Comparison of ENCODE assay signal across 27 cellular contexts in the genomic region with DNA sequence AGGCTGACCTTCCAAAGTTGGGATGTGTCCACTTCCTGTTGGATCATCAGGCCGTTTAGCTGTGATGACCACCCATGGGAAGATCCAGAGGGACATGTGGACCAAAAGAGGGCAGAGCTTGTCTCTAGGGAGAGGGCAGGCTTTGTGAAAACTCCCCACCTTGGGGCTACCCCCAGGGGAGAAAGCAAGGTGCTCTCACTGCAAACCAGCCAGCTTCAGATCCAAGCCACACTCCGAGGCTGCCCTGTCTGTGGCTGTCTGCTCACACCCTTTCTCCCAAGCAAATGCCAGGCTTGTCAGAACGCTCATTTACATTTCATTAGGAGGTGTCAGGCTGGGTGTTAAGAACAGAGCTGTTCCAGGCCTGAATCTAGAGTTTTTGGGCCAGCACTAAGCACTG.
"Had no signal": no experiment of that assay in that cellular context is flagged by ENCODE, and none has a peak within 500 bp of the region (broad histone marks: within the 10 kb centered on the region; RNA-seq: fewer than 3 reads in every experiment).

No MANE protein-coding gene starts in this region.

- H3K9me3 Mint-ChIP-seq: natural killer cell; nephron; stimulated activated effector memory CD8-positive, alpha-beta T cell treated with anti-CD3 and anti-CD28 coated beads, Interleukin-12 subunit alpha, Interleukin-12 subunit beta, amount 100 ng/mL, for 72 hours had no signal

- H3K4me2 ChIP-seq: neural progenitor cell had no signal

- H3K4me1 Mint-ChIP-seq: naive thymus-derived CD4-positive, alpha-beta T cell; natural killer cell; stimulated activated effector memory CD8-positive, alpha-beta T cell treated with anti-CD3 and anti-CD28 coated beads, Interleukin-12 subunit alpha, Interleukin-12 subunit beta, amount 100 ng/mL, for 72 hours; stimulated activated naive B cell treated with anti-CD40 and anti-IgM and Interleukin-4, amounts not matched to agents 10 μg/mL and 1 μg/mL and 100 μg/mL, for 72 hours had no signal

- DNase-seq: naive thymus-derived CD4-positive, alpha-beta T cell; natural killer cell; nucleus accumbens; pancreas; retina; right cardiac atrium; right lobe of liver; sigmoid colon; small intestine; stimulated activated CD4-positive, alpha-beta T cell treated with anti-CD3 and anti-CD28 coated beads, Interleukin-15, amount 100 ng/mL, for 24 hours; stimulated activated CD4-positive, alpha-beta T cell treated with anti-CD3 and anti-CD28 coated beads, Interleukin-2, amount 100 ng/mL, for 24 hours; stimulated activated CD4-positive, alpha-beta T cell treated with anti-CD3 and anti-CD28 coated beads, Interleukin-2, amount 100 ng/mL, for 48 hours; stimulated activated CD4-positive, alpha-beta T cell treated with anti-CD3 and anti-CD28 coated beads, Interleukin-4, amount 100 ng/mL, for 24 hours; stimulated activated naive B cell treated with anti-CD40 and anti-IgM and Interleukin-4, amounts not matched to agents 10 μg/mL and 1 μg/mL and 100 μg/mL, for 72 hours; stimulated activated naive CD4-positive, alpha-beta T cell treated with Interleukin-2 at 50 U/mL for 16 hours; stomach; thyroid gland; trophoblast cell; upper lobe of left lung had no signal

- H3K36me3 Mint-ChIP-seq: naive thymus-derived CD4-positive, alpha-beta T cell; natural killer cell; neural progenitor cell; stimulated activated effector memory CD8-positive, alpha-beta T cell treated with anti-CD3 and anti-CD28 coated beads, Interleukin-12 subunit alpha, Interleukin-12 subunit beta, amount 100 ng/mL, for 72 hours; stimulated activated naive B cell treated with anti-CD40 and anti-IgM and Interleukin-4, amounts not matched to agents 10 μg/mL and 1 μg/mL and 100 μg/mL, for 72 hours had no signal

- H3K27ac ChIP-seq: neural progenitor cell, neutrophil, pancreas, prostate gland, right lobe of liver, sigmoid colon, stomach, thoracic aorta, thyroid gland, tibial nerve, upper lobe of left lung, vagina had no signal

- H3K4me3 Mint-ChIP-seq: naive thymus-derived CD4-positive, alpha-beta T cell; natural killer cell; nephron; neural progenitor cell; stimulated activated effector memory CD8-positive, alpha-beta T cell treated with anti-CD3 and anti-CD28 coated beads, Interleukin-12 subunit alpha, Interleukin-12 subunit beta, amount 100 ng/mL, for 72 hours; stimulated activated naive B cell treated with anti-CD40 and anti-IgM and Interleukin-4, amounts not matched to agents 10 μg/mL and 1 μg/mL and 100 μg/mL, for 72 hours had no signal

- H3K4me1 ChIP-seq: pancreas, prostate gland, right lobe of liver, sigmoid colon, stomach, thyroid gland, tibial nerve, upper lobe of left lung, vagina had no signal

- H3K27me3 ChIP-seq: neural progenitor cell, pancreas, right lobe of liver, thyroid gland, tibial nerve, upper lobe of left lung, vagina had no signal

- H3K4me3 ChIP-seq: neural progenitor cell, pancreas, prostate gland, right lobe of liver, sigmoid colon, stomach, thoracic aorta, thyroid gland, tibial nerve, upper lobe of left lung, vagina had no signal

- ATAC-seq: naive thymus-derived CD4-positive, alpha-beta T cell; natural killer cell; pancreas; right cardiac atrium; right lobe of liver; stimulated activated naive B cell treated with anti-CD40 and anti-IgM and Interleukin-4, amounts not matched to agents 10 μg/mL and 1 μg/mL and 100 μg/mL, for 72 hours had no signal

- H3K36me3 ChIP-seq: neural progenitor cell, neutrophil, pancreas, prostate gland, right lobe of liver, sigmoid colon, stomach, thoracic aorta, thyroid gland, tibial nerve, upper lobe of left lung, vagina had no signal

- H3K27ac Mint-ChIP-seq: naive thymus-derived CD4-positive, alpha-beta T cell; natural killer cell; nephron; stimulated activated effector memory CD8-positive, alpha-beta T cell treated with anti-CD3 and anti-CD28 coated beads, Interleukin-12 subunit alpha, Interleukin-12 subunit beta, amount 100 ng/mL, for 72 hours; stimulated activated naive B cell treated with anti-CD40 and anti-IgM and Interleukin-4, amounts not matched to agents 10 μg/mL and 1 μg/mL and 100 μg/mL, for 72 hours had no signal

- H3K9ac ChIP-seq: neural progenitor cell had no signal
